ENCODE assay signal across 8 cellular contexts in genomic region chr17:64441772-64442549, GRCh38. TPM values are rescaled to one million over a fixed set of nuclear protein-coding genes. Genes with fewer than 3 reads are reported as not detected.
DNase-seq lines count a peak whose midpoint lies in the region; ATAC-seq and TF ChIP-seq lines count a peak whose summit lies in the region.

No MANE protein-coding gene starts in this region.

- TF ChIP-seq CTCF in brain microvascular endothelial cell (IDR thresholded peaks at IDR 0.05; ENCODE audit: low read depth, low read length, missing control alignments) (no peak), GM10248 (IDR thresholded peaks at IDR 0.05; ENCODE audit: control extremely low read depth, extremely low read depth, low read depth, missing control alignments) (no peak)

- no peaks in the 10 kb centered on the region for H3K27me3 ChIP-seq in brain microvascular endothelial cell (replicated peaks)

- ATAC-seq in HG03342 (IDR thresholded peaks at IDR 0.05; ENCODE audit: unreplicated experiment) = no peak

- DNase-seq in AG08396 (ENCODE audit: low spot score) (peak; percentile 14), NOMO-1 treated with DMSO at 0.1 percent for 48 hours (lab: John Stamatoyannopoulos, UW; ENCODE audit: unreplicated experiment) (peak; percentile 73), brain microvascular endothelial cell (peak; percentile 71), mucosa of gallbladder (ENCODE audit: low spot score) (peak; percentile 35), NCI-H1694 treated with DMSO at 0.1 percent for 48 hours (lab: John Stamatoyannopoulos, UW) (no peak), GM10248 (ENCODE audit: extremely low spot score) (no peak), epidermal melanocyte (ENCODE audit: insufficient read length, low spot score) (no peak)

- CTCF ChIA-PET in GM10248 (lab: Yijun Ruan, JAX) = interaction anchor here (2.9 kb wide), 1 partner anchor 21 kb away, joined by 23 read pairs; no protein-coding TSS in a partner anchor

- no peaks in the 10 kb centered on the region for H3K36me3 ChIP-seq in brain microvascular endothelial cell (replicated peaks)

- POLR2A ChIA-PET in GM10248 (lab: Yijun Ruan, JAX) = interaction anchor here (0.6 kb wide), 1 partner anchor 332 kb away, joined by 3 read pairs; no protein-coding TSS in a partner anchor

- peak overlapping the region; percentile 5 for H3K27ac ChIP-seq in brain microvascular endothelial cell

- H3K4me3 ChIP-seq in brain microvascular endothelial cell (ENCODE audit: low read depth, low read length) = no peak overlapping the region

- in situ Hi-C loops in brain microvascular endothelial cell (cut with HindIII; ENCODE audit: low pct_ligation_motif_present, low sequenced_read_pairs) = no loop called here

RNA-seq across cellular contexts. Expression of gene MILR1, which starts 7.0 kb away (rescaled TPM):
- 8.3 TPM for total RNA-seq in mucosa of gallbladder

RNA-seq across cellular contexts. Expression of gene PECAM1, which starts 51.3 kb away (rescaled TPM):
- total RNA-seq in mucosa of gallbladder = 113 TPM

RNA-seq across cellular contexts. Expression of gene POLG2, which starts 54.9 kb away (rescaled TPM):
- 16.9 TPM for total RNA-seq in mucosa of gallbladder

Comparison
In these comparisons a context has a peak if more than half of its experiments do, and no peak if none do; other contexts are left out.
1. DNase-seq: peak in AG08396 (single experiment), NOMO-1 treated with DMSO at 0.1 percent for 48 hours (single experiment), brain microvascular endothelial cell (single experiment) and mucosa of gallbladder (single experiment); none in NCI-H1694 treated with DMSO at 0.1 percent for 48 hours (single experiment), GM10248 (single experiment) and epidermal melanocyte (single experiment).